In the genomic region with DNA sequence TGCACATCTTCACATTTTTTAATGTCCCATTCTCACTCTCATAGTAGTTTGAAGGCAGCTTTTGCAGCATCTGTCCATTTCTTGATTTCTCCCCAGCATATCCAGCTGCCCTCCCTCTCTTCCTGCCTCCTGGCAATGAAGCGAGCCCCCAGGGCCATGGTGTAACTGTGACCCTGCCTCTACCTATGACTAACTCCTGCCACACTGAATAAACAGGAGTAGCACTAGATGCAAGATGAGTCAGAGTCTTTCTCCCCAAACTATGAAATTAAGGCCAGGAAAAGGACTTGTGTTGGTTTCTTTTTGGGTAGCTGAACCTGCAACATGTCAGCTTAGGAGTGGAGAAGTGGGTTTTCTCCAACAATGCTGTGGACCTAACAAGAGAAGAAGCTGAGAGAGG, we compare ENCODE assay signal across 11 cellular contexts.
A peak's percentile ranks its signal among the peaks of the same experiment; 100 is the strongest.
DNase-seq lines count a peak whose midpoint lies in the region; ATAC-seq, FAIRE-seq and TF ChIP-seq lines count a peak whose summit lies in the region.
"Had no signal": no experiment of that assay in that cellular context is flagged by ENCODE, and none has a peak within 500 bp of the region (broad histone marks: within the 10 kb centered on the region; RNA-seq: fewer than 3 reads in every experiment).

No MANE protein-coding gene starts in this region.

- H4K20me1 ChIP-seq in fibroblast of lung (ENCODE audit: control insufficient read depth, extremely low read depth, insufficient read depth, low read length) = no peaks in the 10 kb centered on the region

- peaks cover 6% of the 10 kb centered on the region for H3K4me1 Mint-ChIP-seq in glutamatergic neuron (ENCODE audit: low read depth, unreplicated experiment)

- DNase-seq in left cardiac atrium (peak; percentile 34), cardiac septum (ENCODE audit: low spot score) (no peak), RCC 7860 (ENCODE audit: low spot score) (peak; percentile 75), fibroblast of lung (ENCODE audit: low read depth in 2 of 2) (peak; percentile 84 to 90), uterus (peak; percentile 38 to 43), pons (ENCODE audit: low spot score) (no peak), glutamatergic neuron (no peak)
- DNase-seq: CD8-positive, alpha-beta T cell; NCI-H510A treated with DMSO at 0.1 percent for 48 hours had no signal

- H3K4me2 ChIP-seq in fibroblast of lung (ENCODE audit: extremely low read depth, insufficient read depth, low read length) = no peak overlapping the region

- no peak for TF ChIP-seq POLR2A in uterus (IDR thresholded peaks at IDR 0.05)

- no peaks in the 10 kb centered on the region for H3K27me3 Mint-ChIP-seq in glutamatergic neuron (ENCODE audit: unreplicated experiment)

- no peak overlapping the region for H3K27ac Mint-ChIP-seq in glutamatergic neuron (ENCODE audit: unreplicated experiment)
- H3K27ac Mint-ChIP-seq: CD8-positive, alpha-beta T cell had no signal

- H3K27me3 ChIP-seq in fibroblast of lung (ENCODE audit: control insufficient read depth, insufficient read depth, low read length) (no peaks in the 10 kb centered on the region), uterus (no peaks in the 10 kb centered on the region)

- H3K4me3 ChIP-seq in fibroblast of lung (replicated peaks in 1 of 4; ENCODE audit: control extremely low read depth in 1 of 4, insufficient read depth in 1 of 4, low read depth in 3 of 4, low read length in 4 of 4) = no peak overlapping the region
- no peak overlapping the region for H3K4me3 ChIP-seq in uterus

- TF ChIP-seq CTCF in fibroblast of lung (conservative IDR thresholded peaks at IDR 0.05 in 1 of 2, IDR thresholded peaks at IDR 0.05 in 1 of 2; ENCODE audit: low read depth in 1 of 2, low read length in 2 of 2) (no peak), uterus (IDR thresholded peaks at IDR 0.05) (no peak), glutamatergic neuron (IDR thresholded peaks at IDR 0.05; ENCODE audit: partially characterized antibody, unreplicated experiment) (no peak)

- no peaks in the 10 kb centered on the region for H3K79me2 ChIP-seq in fibroblast of lung (ENCODE audit: control insufficient read depth, insufficient read depth, low read length)

- no peak overlapping the region for H3K9ac ChIP-seq in fibroblast of lung (ENCODE audit: insufficient read depth, low read length)

- H3K36me3 Mint-ChIP-seq in glutamatergic neuron (ENCODE audit: unreplicated experiment) = no peaks in the 10 kb centered on the region
- H3K36me3 Mint-ChIP-seq: CD8-positive, alpha-beta T cell had no signal

- no peak overlapping the region for H3K4me3 Mint-ChIP-seq in glutamatergic neuron (ENCODE audit: unreplicated experiment)
- H3K4me3 Mint-ChIP-seq: CD8-positive, alpha-beta T cell had no signal

- intact Hi-C loops in left cardiac atrium (cut with DNase I) (no loop called here), cardiac septum (cut with DNase I) (loop anchor here (10.0 kb wide), 1 partner anchor 209 kb away; no protein-coding TSS in a partner anchor), uterus (cut with DNase I; ENCODE audit: low total_unique reads) (no loop called here)

- H3K4me1 ChIP-seq in fibroblast of lung (ENCODE audit: control insufficient read depth, extremely low read depth, insufficient read depth, low read length) (peaks cover 20% of the 10 kb centered on the region), uterus (peaks cover 0 to 5% of the 10 kb centered on the region in 2 donors)

- H3K27ac ChIP-seq in fibroblast of lung (ENCODE audit: insufficient read depth, low read length) (no peak overlapping the region), uterus (peak overlapping the region; percentile 80 to 81)

- ATAC-seq in left cardiac atrium (peak in 1 of 2 donors; percentile 73), GM18870 (IDR thresholded peaks at IDR 0.05; ENCODE audit: unreplicated experiment) (no peak)
- ATAC-seq: CD8-positive, alpha-beta T cell had no signal

- no peak overlapping the region for H2AFZ ChIP-seq in fibroblast of lung (ENCODE audit: low read length)

- FAIRE-seq in RCC 7860 (lab: Jason Lieb, UNC) = peak; percentile 90
- FAIRE-seq: H1 had no signal

- H3K9me3 Mint-ChIP-seq in glutamatergic neuron (ENCODE audit: unreplicated experiment) = no peaks in the 10 kb centered on the region
- H3K9me3 Mint-ChIP-seq: CD8-positive, alpha-beta T cell had no signal

- H3K9me3 ChIP-seq in fibroblast of lung (ENCODE audit: control insufficient read depth, insufficient read depth, low read depth, low read length) (no peaks in the 10 kb centered on the region), uterus (no peaks in the 10 kb centered on the region)

- H3K36me3 ChIP-seq in fibroblast of lung (ENCODE audit: control insufficient read depth, insufficient read depth, low read length) (no peaks in the 10 kb centered on the region), uterus (no peaks in the 10 kb centered on the region)

Comparison
In these comparisons a context has a peak if more than half of its experiments do, and no peak if none do; other contexts are left out.
1. DNase-seq: peak in left cardiac atrium (single experiment), RCC 7860 (single experiment), fibroblast of lung (2 of 2) and uterus (2 of 2); none in cardiac septum (single experiment), pons (single experiment) and glutamatergic neuron (single experiment).